ENCODE assay signal across 8 cellular contexts in the genomic region with DNA sequence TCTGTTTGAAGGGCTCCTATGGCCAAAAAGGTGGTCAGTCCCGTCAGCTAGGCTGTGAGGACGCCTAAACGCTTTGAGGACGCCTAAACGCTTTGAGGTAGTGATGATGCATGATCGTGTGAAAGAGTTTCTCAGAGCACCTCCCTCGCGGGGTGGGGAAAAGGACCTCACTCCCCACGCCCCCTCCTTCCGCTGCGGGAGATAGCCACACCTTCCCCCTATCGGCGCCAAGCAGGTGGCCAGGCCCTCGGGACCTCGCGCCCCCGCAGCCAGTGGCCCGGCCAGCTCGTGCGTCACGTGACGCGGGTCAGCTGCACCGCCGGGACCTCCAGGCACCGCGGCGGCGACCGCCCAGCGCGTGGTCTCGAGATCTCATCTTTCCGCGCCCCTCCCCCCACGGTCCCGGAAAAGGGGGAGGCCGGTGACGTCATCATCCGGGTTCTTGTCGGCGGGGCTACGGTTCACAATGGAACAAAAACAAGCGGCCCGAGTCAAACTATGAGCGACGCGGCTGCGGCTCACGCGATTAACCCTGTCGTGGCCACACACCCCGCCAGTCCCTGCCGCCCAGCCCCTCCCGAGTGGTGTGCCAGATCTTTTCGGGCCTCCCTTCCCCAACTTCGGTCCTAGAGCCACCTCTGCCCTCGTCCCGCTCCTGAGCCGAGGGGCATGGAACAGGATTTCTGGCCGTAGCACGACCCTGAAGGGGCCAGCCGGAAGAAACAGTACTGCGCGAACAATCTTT. TPM values are rescaled to one million over a fixed set of nuclear protein-coding genes. Genes with fewer than 3 reads are reported as not detected.
DNase-seq lines count a peak whose midpoint lies in the region; ATAC-seq and TF ChIP-seq lines count a peak whose summit lies in the region.

No MANE protein-coding gene starts in this region.

- H3K27me3 Mint-ChIP-seq in activated naive CD8-positive, alpha-beta T cell treated with anti-CD3 and anti-CD28 coated beads for 36 hours: no peaks in the 10 kb centered on the region

- H3K4me3 Mint-ChIP-seq in activated naive CD8-positive, alpha-beta T cell treated with anti-CD3 and anti-CD28 coated beads for 36 hours: peak overlapping the region; percentile 87

- peak; percentile 11 for TF ChIP-seq POLR2A in GM10847 (IDR thresholded peaks at IDR 0.05; ENCODE audit: extremely low read depth, insufficient read length)

- H3K36me3 Mint-ChIP-seq in activated naive CD8-positive, alpha-beta T cell treated with anti-CD3 and anti-CD28 coated beads for 36 hours: peaks cover 18% of the 10 kb centered on the region

- H3K27ac Mint-ChIP-seq in activated naive CD8-positive, alpha-beta T cell treated with anti-CD3 and anti-CD28 coated beads for 36 hours: peak overlapping the region; percentile 99

- peak overlapping the region; percentile 96 for H3K27ac ChIP-seq in temporal lobe (ENCODE audit: low read depth, low read length)

- H3K4me1 Mint-ChIP-seq in activated naive CD8-positive, alpha-beta T cell treated with anti-CD3 and anti-CD28 coated beads for 36 hours: peaks cover 16% of the 10 kb centered on the region

- peak; percentile 70 for ATAC-seq in HG02642 (IDR thresholded peaks at IDR 0.05; ENCODE audit: poor library complexity, unreplicated experiment)

- no peaks in the 10 kb centered on the region for H3K9me3 Mint-ChIP-seq in activated naive CD8-positive, alpha-beta T cell treated with anti-CD3 and anti-CD28 coated beads for 36 hours

- peak; percentile 93 for DNase-seq in NCI-H1105 (lab: John Stamatoyannopoulos, UW)
- peak; percentile 80 for DNase-seq in SKM-1 (lab: John Stamatoyannopoulos, UW; ENCODE audit: unreplicated experiment)
- peak; percentile 94 for DNase-seq in activated naive CD8-positive, alpha-beta T cell treated with anti-CD3 and anti-CD28 coated beads for 36 hours
- peak; percentile 95 for DNase-seq in glomerular visceral epithelial cell (ENCODE audit: extremely low spot score)
- peak; percentile 89 for DNase-seq in occipital lobe (lab: John Stamatoyannopoulos, UW)

RNA-seq across cellular contexts. Expression of a gene that starts 0.7 kb away (rescaled TPM):
- 10 to 100 TPM; 53.8 to 54.5 TPM for total RNA-seq in activated naive CD8-positive, alpha-beta T cell treated with anti-CD3 and anti-CD28 coated beads for 36 hours
- total RNA-seq in occipital lobe (196 TPM), temporal lobe (210 TPM)

Comparison
In these comparisons a context has a peak if more than half of its experiments do, and no peak if none do; other contexts are left out.
1. Peak in every context shown above with its lines: DNase-seq, ATAC-seq and H3K27ac ChIP-seq.